Comparison of ENCODE assay signal across 9 cellular contexts in the genomic region with DNA sequence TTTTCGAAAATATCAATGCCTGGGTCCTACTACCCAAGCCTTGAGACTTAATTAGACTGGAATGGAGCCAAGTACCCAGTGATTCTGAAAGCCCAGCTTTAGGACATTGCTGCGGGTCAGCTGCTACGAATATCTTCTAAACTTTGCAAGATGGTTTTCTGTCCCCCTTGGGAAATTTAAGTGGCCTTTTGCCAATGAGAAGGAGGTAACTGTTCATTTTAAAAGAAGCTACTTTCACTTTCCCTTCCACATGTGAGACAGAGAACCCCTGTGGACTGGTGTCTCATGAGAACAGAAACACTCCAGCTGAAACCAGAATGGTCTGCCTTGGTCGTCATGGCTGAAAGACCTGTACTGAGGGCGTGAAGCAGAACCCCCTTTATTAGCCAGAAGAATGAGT.
DNase-seq lines count a peak whose midpoint lies in the region; ATAC-seq and TF ChIP-seq lines count a peak whose summit lies in the region.
"Had no signal": no experiment of that assay in that cellular context is flagged by ENCODE, and none has a peak within 500 bp of the region (broad histone marks: within the 10 kb centered on the region; RNA-seq: fewer than 3 reads in every experiment).

No MANE protein-coding gene starts in this region.

- intact Hi-C loops in left ventricle myocardium inferior (cut with micrococcal nuclease) (no loop called here), prostate gland (cut with DNase I) (no loop called here)

- H3K27me3 ChIP-seq in DND-41 (ENCODE audit: insufficient read depth, low read length, poor library complexity) (no peaks in the 10 kb centered on the region), left ventricle myocardium inferior (ENCODE audit: low read depth) (no peaks in the 10 kb centered on the region), prostate gland (replicated peaks; ENCODE audit: insufficient read depth) (no peaks in the 10 kb centered on the region)

- peak overlapping the region in 1 of 2 experiments; percentile 37; a peak in 2 of 4 replicates for H3K4me3 ChIP-seq in DND-41 (ENCODE audit: low read depth in 1 of 2, low read length in 2 of 2)
- H3K4me3 ChIP-seq in left ventricle myocardium inferior = peak overlapping the region; percentile 5
- no peak overlapping the region for H3K4me3 ChIP-seq in prostate gland

- no peaks in the 10 kb centered on the region for H3K36me3 Mint-ChIP-seq in T-helper 17 cell (ENCODE audit: low read depth)

- DNase-seq in DND-41 (peak; percentile 67), T-helper 17 cell (no peak), left ventricle myocardium inferior (no peak), NCI-H510A treated with DMSO at 0.1 percent for 48 hours (lab: John Stamatoyannopoulos, UW) (no peak), dermis blood vessel endothelial cell (no peak), prostate gland (ENCODE audit: low spot score) (no peak)

- H3K9me3 ChIP-seq in DND-41 (ENCODE audit: insufficient read depth, low read length, severe bottlenecking) (no peaks in the 10 kb centered on the region), T-helper 17 cell (ENCODE audit: control insufficient read depth, low read length, poor library complexity, severe bottlenecking) (no peaks in the 10 kb centered on the region), left ventricle myocardium inferior (replicated peaks) (no peaks in the 10 kb centered on the region), prostate gland (no peaks in the 10 kb centered on the region)

- H3K4me1 Mint-ChIP-seq in T-helper 17 cell = peaks cover 24% of the 10 kb centered on the region

- WGBS in prostate gland = 53% methylated on average over 5 of the region's 5 CpGs

- H4K20me1 ChIP-seq in DND-41 (ENCODE audit: insufficient read depth, low read length) = no peaks in the 10 kb centered on the region

- H3K27ac ChIP-seq in DND-41 (ENCODE audit: low read length) (peak overlapping the region; percentile 90), left ventricle myocardium inferior (replicated peaks) (no peak overlapping the region), prostate gland (no peak overlapping the region)
- H3K27ac ChIP-seq: KMS-11 had no signal

- H3K4me3 Mint-ChIP-seq in T-helper 17 cell = peak overlapping the region; percentile 85

- no peaks in the 10 kb centered on the region for H3K79me2 ChIP-seq in DND-41 (ENCODE audit: insufficient read depth, low read length)

- H2AFZ ChIP-seq in DND-41 (ENCODE audit: low read depth, low read length) = peak overlapping the region; percentile 65

- peaks cover 43% of the 10 kb centered on the region for H3K4me1 ChIP-seq in DND-41 (ENCODE audit: insufficient read depth, low read length)
- peaks cover 17% of the 10 kb centered on the region for H3K4me1 ChIP-seq in left ventricle myocardium inferior
- no peaks in the 10 kb centered on the region for H3K4me1 ChIP-seq in prostate gland (replicated peaks)

- TF ChIP-seq POLR2A in prostate gland (IDR thresholded peaks at IDR 0.05) = no peak

- peak overlapping the region; percentile 41 for H3K9ac ChIP-seq in DND-41 (ENCODE audit: low read depth, low read length)
- H3K9ac ChIP-seq: KMS-11 had no signal

- TF ChIP-seq CTCF in DND-41 (IDR thresholded peaks at IDR 0.05; ENCODE audit: borderline replicate concordance, extremely low read depth, low read length, poor library complexity, severe bottlenecking) = no peak
- TF ChIP-seq CTCF in left ventricle myocardium inferior (IDR thresholded peaks at IDR 0.05; ENCODE audit: borderline replicate concordance) = no peak
- TF ChIP-seq CTCF in prostate gland (IDR thresholded peaks at IDR 0.05) = no peak

- H3K36me3 ChIP-seq in DND-41 (ENCODE audit: insufficient read depth, low read length) (no peaks in the 10 kb centered on the region), left ventricle myocardium inferior (no peaks in the 10 kb centered on the region), prostate gland (no peaks in the 10 kb centered on the region)

- H3K4me2 ChIP-seq in DND-41 (ENCODE audit: insufficient read depth, low read length) = peak overlapping the region; percentile 62
- H3K4me2 ChIP-seq: KMS-11 had no signal

- ATAC-seq in DND-41 (ENCODE audit: insufficient read depth, low read depth) (peak; percentile 93), GM19023 (IDR thresholded peaks at IDR 0.05; ENCODE audit: unreplicated experiment) (peak; percentile 95), HG03064 (IDR thresholded peaks at IDR 0.05; ENCODE audit: low read depth, unreplicated experiment) (peak; percentile 84), T-helper 17 cell (peak; percentile 68)

- H3K27me3 Mint-ChIP-seq in T-helper 17 cell = no peaks in the 10 kb centered on the region

- H3K27ac Mint-ChIP-seq in T-helper 17 cell = peak overlapping the region; percentile 70
